ENCODE assay signal across 12 cellular contexts in the genomic region with DNA sequence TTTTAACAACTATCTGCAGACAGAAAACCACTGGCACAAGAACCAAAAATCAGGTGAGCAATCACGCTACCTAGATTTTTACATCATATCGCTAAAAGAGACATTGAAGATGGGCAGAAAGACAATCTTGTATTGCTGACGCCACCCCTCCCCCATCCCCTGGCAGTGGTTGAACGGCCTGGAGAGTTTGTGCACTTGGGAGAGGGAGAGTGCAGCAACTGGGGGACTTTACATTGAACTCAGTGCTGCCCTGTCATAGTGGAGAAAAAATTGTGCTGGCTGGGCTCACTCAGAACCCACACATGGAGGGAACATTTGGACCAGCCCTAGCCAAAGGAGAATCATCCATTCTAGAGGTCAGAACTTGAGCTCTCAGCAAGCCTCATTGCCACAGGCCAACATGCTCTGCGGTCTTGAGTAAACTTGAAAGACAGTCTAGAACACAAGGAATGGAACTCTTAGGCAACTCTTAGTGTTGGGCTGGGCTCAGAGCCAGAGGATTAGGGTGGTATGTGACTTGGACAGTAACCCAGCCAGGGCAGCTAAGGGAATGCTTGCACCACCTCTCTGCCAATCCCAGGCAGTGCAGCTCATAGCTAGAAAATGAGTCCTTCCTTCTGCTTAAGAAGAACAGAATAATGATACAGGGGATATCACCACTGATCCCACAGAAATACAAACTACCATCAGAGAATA.
DNase-seq lines count a peak whose midpoint lies in the region; ATAC-seq and TF ChIP-seq lines count a peak whose summit lies in the region.
"Had no signal": no experiment of that assay in that cellular context is flagged by ENCODE, and none has a peak within 500 bp of the region (broad histone marks: within the 10 kb centered on the region; RNA-seq: fewer than 3 reads in every experiment).

No MANE protein-coding gene starts in this region.

- no peak overlapping the region for H3K27ac Mint-ChIP-seq in activated naive CD4-positive, alpha-beta T cell treated with anti-CD3 and anti-CD28 coated beads, Interleukin-2, amount 10 ng/mL, durations not matched to agents 7 days and 5 days
- no peak overlapping the region for H3K27ac Mint-ChIP-seq in CD8-positive, alpha-beta T cell
- H3K27ac Mint-ChIP-seq in stimulated activated naive B cell treated with anti-CD40 and anti-IgM and Interleukin-4, amounts not matched to agents 10 μg/mL and 1 μg/mL and 100 μg/mL, for 72 hours = no peak overlapping the region
- H3K27ac Mint-ChIP-seq: activated naive CD4-positive, alpha-beta T cell treated with anti-CD3 and anti-CD28 coated beads, Interleukin-2, amount 50 U/mL, for 24 hours; nephron had no signal

- CTCF ChIA-PET in activated naive CD4-positive, alpha-beta T cell treated with anti-CD3 and anti-CD28 coated beads, Interleukin-2, amount 10 ng/mL, durations not matched to agents 7 days and 5 days (lab: Charles Lee) = no interaction called here
- CTCF ChIA-PET in CD8-positive, alpha-beta T cell (lab: Charles Lee) = no interaction called here

- no peaks in the 10 kb centered on the region for H3K9me3 ChIP-seq in CD8-positive, alpha-beta T cell (ENCODE audit: low read length)

- no peaks in the 10 kb centered on the region for H3K27me3 Mint-ChIP-seq in activated naive CD4-positive, alpha-beta T cell treated with anti-CD3 and anti-CD28 coated beads, Interleukin-2, amount 10 ng/mL, durations not matched to agents 7 days and 5 days
- H3K27me3 Mint-ChIP-seq in CD8-positive, alpha-beta T cell (ENCODE audit: low read depth) = no peaks in the 10 kb centered on the region
- no peaks in the 10 kb centered on the region for H3K27me3 Mint-ChIP-seq in stimulated activated naive B cell treated with anti-CD40 and anti-IgM and Interleukin-4, amounts not matched to agents 10 μg/mL and 1 μg/mL and 100 μg/mL, for 72 hours
- H3K27me3 Mint-ChIP-seq: activated naive CD4-positive, alpha-beta T cell treated with anti-CD3 and anti-CD28 coated beads, Interleukin-2, amount 50 U/mL, for 24 hours had no signal

- no peaks in the 10 kb centered on the region for H3K27me3 ChIP-seq in CD8-positive, alpha-beta T cell (ENCODE audit: insufficient read depth, low read length)
- H3K27me3 ChIP-seq: tibial nerve had no signal

- intact Hi-C loops in CD8-positive, alpha-beta T cell (cut with DNase I, micrococcal nuclease) = no loop called here

- no peak overlapping the region for H3K27ac ChIP-seq in CD8-positive, alpha-beta T cell (ENCODE audit: low read depth, low read length)
- H3K27ac ChIP-seq: tibial nerve had no signal

- peaks cover 3% of the 10 kb centered on the region for H3K36me3 ChIP-seq in CD8-positive, alpha-beta T cell (ENCODE audit: insufficient read depth, low read length)

- no peak overlapping the region for H3K4me3 ChIP-seq in retinal pigment epithelial cell (ENCODE audit: low read length)
- no peak overlapping the region for H3K4me3 ChIP-seq in CD8-positive, alpha-beta T cell (ENCODE audit: low read depth, low read length)
- H3K4me3 ChIP-seq: tibial nerve had no signal

- no peaks in the 10 kb centered on the region for H3K4me1 ChIP-seq in CD8-positive, alpha-beta T cell (ENCODE audit: insufficient read depth, low read length)
- H3K4me1 ChIP-seq: tibial nerve had no signal

- POLR2A ChIA-PET in CD8-positive, alpha-beta T cell (lab: Charles Lee) = no interaction called here

- ATAC-seq in SK-N-SH treated with all-trans-retinoic acid at 6 μM for 48 hours = peak; percentile 70
- no peak for ATAC-seq in HG02759 (IDR thresholded peaks at IDR 0.05; ENCODE audit: unreplicated experiment)
- ATAC-seq in CD8-positive, alpha-beta T cell = no peak
- no peak for ATAC-seq in stimulated activated naive B cell treated with anti-CD40 and anti-IgM and Interleukin-4, amounts not matched to agents 10 μg/mL and 1 μg/mL and 100 μg/mL, for 72 hours (replicated peaks)

- H3K4me1 Mint-ChIP-seq in activated naive CD4-positive, alpha-beta T cell treated with anti-CD3 and anti-CD28 coated beads, Interleukin-2, amount 10 ng/mL, durations not matched to agents 7 days and 5 days = no peaks in the 10 kb centered on the region
- H3K4me1 Mint-ChIP-seq in CD8-positive, alpha-beta T cell (ENCODE audit: low read depth) = no peaks in the 10 kb centered on the region
- no peaks in the 10 kb centered on the region for H3K4me1 Mint-ChIP-seq in stimulated activated naive B cell treated with anti-CD40 and anti-IgM and Interleukin-4, amounts not matched to agents 10 μg/mL and 1 μg/mL and 100 μg/mL, for 72 hours
- H3K4me1 Mint-ChIP-seq: activated naive CD4-positive, alpha-beta T cell treated with anti-CD3 and anti-CD28 coated beads, Interleukin-2, amount 50 U/mL, for 24 hours; nephron had no signal

- no peak overlapping the region for H3K4me3 Mint-ChIP-seq in activated naive CD4-positive, alpha-beta T cell treated with anti-CD3 and anti-CD28 coated beads, Interleukin-2, amount 10 ng/mL, durations not matched to agents 7 days and 5 days
- H3K4me3 Mint-ChIP-seq in CD8-positive, alpha-beta T cell = no peak overlapping the region
- H3K4me3 Mint-ChIP-seq in stimulated activated naive B cell treated with anti-CD40 and anti-IgM and Interleukin-4, amounts not matched to agents 10 μg/mL and 1 μg/mL and 100 μg/mL, for 72 hours = no peak overlapping the region
- H3K4me3 Mint-ChIP-seq: activated naive CD4-positive, alpha-beta T cell treated with anti-CD3 and anti-CD28 coated beads, Interleukin-2, amount 50 U/mL, for 24 hours; nephron had no signal

- TF ChIP-seq CTCF in retinal pigment epithelial cell (conservative IDR thresholded peaks at IDR 0.05; ENCODE audit: low read depth, low read length) = peak; percentile 58
- TF ChIP-seq CTCF in CD8-positive, alpha-beta T cell (IDR thresholded peaks at IDR 0.05) = no peak

- no peaks in the 10 kb centered on the region for H3K36me3 Mint-ChIP-seq in activated naive CD4-positive, alpha-beta T cell treated with anti-CD3 and anti-CD28 coated beads, Interleukin-2, amount 10 ng/mL, durations not matched to agents 7 days and 5 days
- peaks cover 34% of the 10 kb centered on the region for H3K36me3 Mint-ChIP-seq in CD8-positive, alpha-beta T cell
- H3K36me3 Mint-ChIP-seq in stimulated activated naive B cell treated with anti-CD40 and anti-IgM and Interleukin-4, amounts not matched to agents 10 μg/mL and 1 μg/mL and 100 μg/mL, for 72 hours = peaks cover 7 to 36% of the 10 kb centered on the region in 2 donors

- peak; percentile 85 for DNase-seq in GM04504 (ENCODE audit: low read depth)
- peak; percentile 28 for DNase-seq in foreskin melanocyte
- DNase-seq in retinal pigment epithelial cell (ENCODE audit: low read depth) = peak; percentile 81
- no peak for DNase-seq in activated naive CD4-positive, alpha-beta T cell treated with anti-CD3 and anti-CD28 coated beads, Interleukin-2, amount 10 ng/mL, durations not matched to agents 7 days and 5 days
- no peak for DNase-seq in CD8-positive, alpha-beta T cell
- DNase-seq in stimulated activated naive B cell treated with anti-CD40 and anti-IgM and Interleukin-4, amounts not matched to agents 10 μg/mL and 1 μg/mL and 100 μg/mL, for 72 hours = no peak
- DNase-seq: NCI-H1436 had no signal

- H3K9me3 Mint-ChIP-seq in activated naive CD4-positive, alpha-beta T cell treated with anti-CD3 and anti-CD28 coated beads, Interleukin-2, amount 10 ng/mL, durations not matched to agents 7 days and 5 days = peaks cover 8% of the 10 kb centered on the region
- peaks cover 14% of the 10 kb centered on the region for H3K9me3 Mint-ChIP-seq in CD8-positive, alpha-beta T cell
- H3K9me3 Mint-ChIP-seq in stimulated activated naive B cell treated with anti-CD40 and anti-IgM and Interleukin-4, amounts not matched to agents 10 μg/mL and 1 μg/mL and 100 μg/mL, for 72 hours = peaks cover 0 to 7% of the 10 kb centered on the region in 2 donors

TF ChIP-seq in SK-N-SH treated with all-trans-retinoic acid at 6 μM for 48 hours, 23 proteins besides CTCF, POLR2A, EP300 and RAD21 (continues in another document):
- TF ChIP-seq TCF4 (CRISPR knock-in tag; IDR thresholded peaks at IDR 0.05; ENCODE audit: borderline replicate concordance) (no peak), BACH2 (CRISPR knock-in tag; IDR thresholded peaks at IDR 0.05; ENCODE audit: borderline replicate concordance) (no peak), ISL1 (CRISPR knock-in tag; IDR thresholded peaks at IDR 0.05) (no peak), CSDC2 (CRISPR knock-in tag; IDR thresholded peaks at IDR 0.05) (no peak), GLIS3 (CRISPR knock-in tag; IDR thresholded peaks at IDR 0.05) (no peak), SNAI2 (CRISPR knock-in tag; IDR thresholded peaks at IDR 0.05) (no peak), PPARA (CRISPR knock-in tag; IDR thresholded peaks at IDR 0.05; ENCODE audit: borderline replicate concordance) (no peak), ZFP30 (CRISPR knock-in tag; IDR thresholded peaks at IDR 0.05) (no peak), ZFP3 (CRISPR knock-in tag; IDR thresholded peaks at IDR 0.05) (no peak), PATZ1 (CRISPR knock-in tag; IDR thresholded peaks at IDR 0.05; ENCODE audit: borderline replicate concordance) (no peak), TOX (CRISPR knock-in tag; IDR thresholded peaks at IDR 0.05; ENCODE audit: borderline replicate concordance) (no peak)
- TF ChIP-seq, protein P1, sequence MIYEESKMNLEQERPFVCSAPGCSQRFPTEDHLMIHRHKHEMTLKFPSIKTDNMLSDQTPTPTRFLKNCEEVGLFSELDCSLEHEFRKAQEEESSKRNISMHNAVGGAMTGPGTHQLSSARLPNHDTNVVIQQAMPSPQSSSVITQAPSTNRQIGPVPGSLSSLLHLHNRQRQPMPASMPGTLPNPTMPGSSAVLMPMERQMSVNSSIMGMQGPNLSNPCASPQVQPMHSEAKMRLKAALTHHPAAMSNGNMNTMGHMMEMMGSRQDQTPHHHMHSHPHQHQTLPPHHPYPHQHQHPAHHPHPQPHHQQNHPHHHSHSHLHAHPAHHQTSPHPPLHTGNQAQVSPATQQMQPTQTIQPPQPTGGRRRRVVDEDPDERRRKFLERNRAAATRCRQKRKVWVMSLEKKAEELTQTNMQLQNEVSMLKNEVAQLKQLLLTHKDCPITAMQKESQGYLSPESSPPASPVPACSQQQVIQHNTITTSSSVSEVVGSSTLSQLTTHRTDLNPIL (CRISPR knock-in tag; IDR thresholded peaks at IDR 0.05; ENCODE audit: low read depth) = no peak

Comparison
In these comparisons a context has a peak if more than half of its experiments do, and no peak if none do; other contexts are left out.
1. DNase-seq: peak in GM04504 (single experiment), foreskin melanocyte (single experiment) and retinal pigment epithelial cell (single experiment); none in activated naive CD4-positive, alpha-beta T cell treated with anti-CD3 and anti-CD28 coated beads, Interleukin-2, amount 10 ng/mL, durations not matched to agents 7 days and 5 days (single experiment), CD8-positive, alpha-beta T cell (0 of 7) and stimulated activated naive B cell treated with anti-CD40 and anti-IgM and Interleukin-4, amounts not matched to agents 10 μg/mL and 1 μg/mL and 100 μg/mL, for 72 hours (single experiment).